ENCODE assay signal across 18 cellular contexts in the genomic region with DNA sequence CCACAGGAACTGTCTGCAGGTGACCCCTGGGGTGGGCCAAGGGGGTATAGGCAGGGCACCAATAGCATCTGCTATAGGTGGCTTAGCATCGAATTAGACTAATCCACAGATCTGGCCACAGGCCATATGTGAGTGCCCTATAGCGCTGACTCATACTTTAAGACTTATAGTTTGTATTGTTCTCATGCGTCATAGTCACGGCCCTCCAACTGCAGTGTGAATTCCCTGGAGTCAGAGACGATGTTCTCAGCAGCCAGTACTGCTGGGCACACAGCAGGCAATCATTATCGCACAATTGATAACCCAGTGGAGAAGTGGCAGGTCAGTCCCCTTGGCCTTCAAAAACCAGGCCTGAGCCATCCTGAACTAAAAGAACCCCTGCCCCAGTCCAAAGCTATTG. TPM values are rescaled to one million over a fixed set of nuclear protein-coding genes. Genes with fewer than 3 reads are reported as not detected.
DNase-seq lines count a peak whose midpoint lies in the region; ATAC-seq and TF ChIP-seq lines count a peak whose summit lies in the region.
"Had no signal": no experiment of that assay in that cellular context is flagged by ENCODE, and none has a peak within 500 bp of the region (broad histone marks: within the 10 kb centered on the region; RNA-seq: fewer than 3 reads in every experiment).

No MANE protein-coding gene starts in this region.

- no TSS peak for BruUV-seq in PC-3 (replicated peaks; lab: Mats Ljungman, UMichigan)

- H3K27me3 ChIP-seq in PC-3 (ENCODE audit: low read length), result no peaks in the 10 kb centered on the region
- no peaks in the 10 kb centered on the region for H3K27me3 ChIP-seq in transverse colon
- H3K27me3 ChIP-seq: esophagus muscularis mucosa had no signal

- peak overlapping the region; percentile 70 for H2AFZ ChIP-seq in PC-3 (ENCODE audit: low read length)

- H3K9ac ChIP-seq in PC-3 (ENCODE audit: low read length), result peak overlapping the region; percentile 25; the same call in 1 of the 2 replicates

- peak; percentile 97 for ATAC-seq in PC-3
- ATAC-seq in GM21619 (IDR thresholded peaks at IDR 0.05; ENCODE audit: unreplicated experiment), result no peak
- ATAC-seq: activated CD8-positive, alpha-beta T cell treated with anti-CD3 and anti-CD28 coated beads, Interleukin-2, amount 10 ng/mL, durations not matched to agents 7 days and 5 days had no signal

- no peaks in the 10 kb centered on the region for H3K79me2 ChIP-seq in PC-3 (ENCODE audit: low read length)

- TF ChIP-seq CTCF in PC-3 (conservative IDR thresholded peaks at IDR 0.05; ENCODE audit: low read depth, low read length) (no peak), choroid plexus epithelial cell (conservative IDR thresholded peaks at IDR 0.05; ENCODE audit: low read depth, low read length) (no peak), retinal pigment epithelial cell (conservative IDR thresholded peaks at IDR 0.05; ENCODE audit: low read depth, low read length) (no peak), transverse colon (IDR thresholded peaks at IDR 0.05) (no peak)

- no peaks in the 10 kb centered on the region for H3K9me2 ChIP-seq in PC-3 (replicated peaks; ENCODE audit: low read length)

- H3K4me2 ChIP-seq in PC-3 (ENCODE audit: low read length), result peak overlapping the region; percentile 60

- POLR2A ChIA-PET in PC-3 (lab: Charles Lee; ENCODE audit: unreplicated experiment), result no interaction called here

- CTCF ChIA-PET in PC-3 (lab: Charles Lee), result no interaction called here

- no peaks in the 10 kb centered on the region for H4K20me1 ChIP-seq in PC-3 (ENCODE audit: low read length)

- H3K4me3 ChIP-seq in PC-3 (ENCODE audit: low read length) (no peak overlapping the region), choroid plexus epithelial cell (ENCODE audit: low read depth, low read length) (no peak overlapping the region), retinal pigment epithelial cell (ENCODE audit: low read length) (no peak overlapping the region), transverse colon (no peak overlapping the region)
- H3K4me3 ChIP-seq: esophagus muscularis mucosa, prostate gland had no signal

- H3F3A ChIP-seq in PC-3 (ENCODE audit: low read length, unreplicated experiment), result no peaks in the 10 kb centered on the region

- intact Hi-C loops in PC-3 (cut with micrococcal nuclease), result no loop called here
- intact Hi-C loops in transverse colon (cut with DNase I; ENCODE audit: low total_unique reads), result no loop called here

- in situ Hi-C loops in transverse colon (cut with MboI; ENCODE audit: low pct_ligation_motif_present in 1 of 4, low pct_unique_long_range_greater_than_20kb in 1 of 4, low sequenced_read_pairs in 3 of 4), result no loop called here

- H3K4me1 ChIP-seq in PC-3 (ENCODE audit: insufficient read depth, low read length) (peaks cover 22% of the 10 kb centered on the region), transverse colon (no peaks in the 10 kb centered on the region)
- H3K4me1 ChIP-seq: esophagus muscularis mucosa, prostate gland had no signal

- H3K9me3 ChIP-seq in PC-3 (ENCODE audit: low read length) (no peaks in the 10 kb centered on the region), transverse colon (no peaks in the 10 kb centered on the region)
- H3K9me3 ChIP-seq: esophagus muscularis mucosa, prostate gland had no signal

- TF ChIP-seq POLR2A in transverse colon (IDR thresholded peaks at IDR 0.05), result no peak

- no peak for TF ChIP-seq EP300 in transverse colon (IDR thresholded peaks at IDR 0.05; ENCODE audit: low read depth)

- no peaks in the 10 kb centered on the region for H3K36me3 ChIP-seq in PC-3 (ENCODE audit: low read depth, low read length)
- H3K36me3 ChIP-seq in transverse colon, result no peaks in the 10 kb centered on the region
- H3K36me3 ChIP-seq: esophagus muscularis mucosa, prostate gland had no signal

- H3K27ac ChIP-seq in PC-3 (ENCODE audit: low read length), result peak overlapping the region; percentile 59
- no peak overlapping the region for H3K27ac ChIP-seq in transverse colon
- H3K27ac ChIP-seq: esophagus muscularis mucosa, prostate gland had no signal

- WGBS in transverse colon (ENCODE audit: low coverage in 1 of 2), 2 donors, result 94% methylated on average over 6 of the region's 6 CpGs; no CpG with 5 or more reads in 1 of the 2 donors

- DNase-seq in HPDE6-E6E7 (ENCODE audit: extremely low spot score) (peak; percentile 6), PC-3 (peak; percentile 89), choroid plexus epithelial cell (ENCODE audit: low read depth) (peak; percentile 54), retinal pigment epithelial cell (ENCODE audit: low read depth) (peak; percentile 70), foreskin melanocyte (no peak), NCI-H1105 treated with DMSO at 0.1 percent for 48 hours (lab: John Stamatoyannopoulos, UW) (no peak), transverse colon (no peak)
- DNase-seq: activated CD4-positive, CD25-positive, alpha-beta regulatory T cell; activated CD8-positive, alpha-beta T cell treated with anti-CD3 and anti-CD28 coated beads, Interleukin-2, amount 10 ng/mL, durations not matched to agents 7 days and 5 days; activated naive CD8-positive, alpha-beta T cell treated with anti-CD3 and anti-CD28 coated beads, Interleukin-2, amount 10 ng/mL, durations not matched to agents 7 days and 5 days; HFFc6; NCI-H187; NCI-H446; nephron progenitor cell; T-helper 2 cell had no signal

RNA-seq across cellular contexts. Expression of a gene that starts 58.1 kb away (rescaled TPM):
- total RNA-seq in PC-3 (2014; rRNA removed) (1.1 and 1.4 TPM in 2 replicates), transverse colon (under 1 TPM in 2 of 4 donors, not detected in 2; 0.41 to 0.64 TPM)
- total RNA-seq: activated CD8-positive, alpha-beta T cell treated with anti-CD3 and anti-CD28 coated beads, Interleukin-2, amount 10 ng/mL, durations not matched to agents 7 days and 5 days; activated naive CD8-positive, alpha-beta T cell treated with anti-CD3 and anti-CD28 coated beads, Interleukin-2, amount 10 ng/mL, durations not matched to agents 7 days and 5 days; HFFc6 had no signal

Comparison
In these comparisons a context has a peak if more than half of its experiments do, and no peak if none do; other contexts are left out.
1. DNase-seq: peak in HPDE6-E6E7 (single experiment), PC-3 (single experiment), choroid plexus epithelial cell (single experiment) and retinal pigment epithelial cell (single experiment); none in foreskin melanocyte (single experiment), NCI-H1105 treated with DMSO at 0.1 percent for 48 hours (single experiment) and transverse colon (single experiment).